In the genomic region with DNA sequence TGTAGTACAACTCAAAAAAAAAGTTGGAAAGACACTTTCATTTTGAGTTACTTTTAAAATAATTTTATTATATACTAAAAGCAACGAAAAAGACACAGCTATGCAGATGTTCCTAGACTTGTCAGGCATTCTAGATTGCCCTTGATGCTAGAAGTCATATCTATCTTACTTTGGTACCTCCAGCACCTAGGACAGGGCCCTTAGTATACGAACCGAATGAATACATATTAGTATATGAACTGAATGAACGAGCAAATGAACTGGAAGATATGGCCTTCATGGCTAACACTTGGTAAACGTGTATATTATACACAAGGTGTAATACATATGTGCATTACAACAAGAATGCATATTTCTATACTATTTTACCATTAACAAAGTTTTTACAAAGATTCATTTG, we compare ENCODE assay signal across 1 cellular context.
TF ChIP-seq lines count a peak whose summit lies in the region.

No MANE protein-coding gene starts in this region.

TF ChIP-seq in SK-N-SH, 30 proteins besides CTCF, POLR2A, EP300 and RAD21 (continued from another document):
- TF ChIP-seq, protein P1, sequence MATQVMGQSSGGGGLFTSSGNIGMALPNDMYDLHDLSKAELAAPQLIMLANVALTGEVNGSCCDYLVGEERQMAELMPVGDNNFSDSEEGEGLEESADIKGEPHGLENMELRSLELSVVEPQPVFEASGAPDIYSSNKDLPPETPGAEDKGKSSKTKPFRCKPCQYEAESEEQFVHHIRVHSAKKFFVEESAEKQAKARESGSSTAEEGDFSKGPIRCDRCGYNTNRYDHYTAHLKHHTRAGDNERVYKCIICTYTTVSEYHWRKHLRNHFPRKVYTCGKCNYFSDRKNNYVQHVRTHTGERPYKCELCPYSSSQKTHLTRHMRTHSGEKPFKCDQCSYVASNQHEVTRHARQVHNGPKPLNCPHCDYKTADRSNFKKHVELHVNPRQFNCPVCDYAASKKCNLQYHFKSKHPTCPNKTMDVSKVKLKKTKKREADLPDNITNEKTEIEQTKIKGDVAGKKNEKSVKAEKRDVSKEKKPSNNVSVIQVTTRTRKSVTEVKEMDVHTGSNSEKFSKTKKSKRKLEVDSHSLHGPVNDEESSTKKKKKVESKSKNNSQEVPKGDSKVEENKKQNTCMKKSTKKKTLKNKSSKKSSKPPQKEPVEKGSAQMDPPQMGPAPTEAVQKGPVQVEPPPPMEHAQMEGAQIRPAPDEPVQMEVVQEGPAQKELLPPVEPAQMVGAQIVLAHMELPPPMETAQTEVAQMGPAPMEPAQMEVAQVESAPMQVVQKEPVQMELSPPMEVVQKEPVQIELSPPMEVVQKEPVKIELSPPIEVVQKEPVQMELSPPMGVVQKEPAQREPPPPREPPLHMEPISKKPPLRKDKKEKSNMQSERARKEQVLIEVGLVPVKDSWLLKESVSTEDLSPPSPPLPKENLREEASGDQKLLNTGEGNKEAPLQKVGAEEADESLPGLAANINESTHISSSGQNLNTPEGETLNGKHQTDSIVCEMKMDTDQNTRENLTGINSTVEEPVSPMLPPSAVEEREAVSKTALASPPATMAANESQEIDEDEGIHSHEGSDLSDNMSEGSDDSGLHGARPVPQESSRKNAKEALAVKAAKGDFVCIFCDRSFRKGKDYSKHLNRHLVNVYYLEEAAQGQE (IDR thresholded peaks at IDR 0.05; ENCODE audit: low read depth, low read length) = peak; percentile 70
